Comparison of ENCODE assay signal across 17 cellular contexts in the genomic region with DNA sequence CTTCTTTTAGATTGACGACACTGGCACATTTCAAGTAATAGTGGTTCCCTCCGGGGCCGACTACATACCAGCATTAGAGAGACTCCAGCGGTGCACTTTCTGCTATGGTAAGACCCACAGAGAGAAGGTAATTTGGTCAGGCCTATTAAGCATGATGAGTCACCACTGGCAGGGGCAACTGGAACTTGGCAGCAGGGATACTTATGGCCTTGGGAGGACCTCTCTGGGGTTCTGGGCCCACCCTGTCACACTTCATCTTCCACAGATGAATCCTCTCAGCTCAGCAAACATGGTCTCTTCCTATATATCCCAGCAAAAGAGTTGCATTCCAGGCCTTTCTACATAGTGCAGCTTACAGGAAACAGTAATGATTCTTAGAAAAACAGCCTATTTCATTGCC.
DNase-seq lines count a peak whose midpoint lies in the region; ATAC-seq and TF ChIP-seq lines count a peak whose summit lies in the region.
"Had no signal": no experiment of that assay in that cellular context is flagged by ENCODE, and none has a peak within 500 bp of the region (broad histone marks: within the 10 kb centered on the region; RNA-seq: fewer than 3 reads in every experiment).

No MANE protein-coding gene starts in this region.

- H3K79me1 ChIP-seq in mesenchymal stem cell (replicated peaks; ENCODE audit: low read length, poor library complexity, severe bottlenecking), result no peaks in the 10 kb centered on the region

- no peak overlapping the region for H3K18ac ChIP-seq in mesenchymal stem cell (ENCODE audit: low read depth in 1 of 2, low read length in 2 of 2)

- no peak overlapping the region for H3K27ac Mint-ChIP-seq in chondrocyte (ENCODE audit: unreplicated experiment)
- H3K27ac Mint-ChIP-seq: activated T-helper 17 cell treated with anti-CD3 and anti-CD28 coated beads, Interleukin-2, amount 50 U/mL, for 72 hours; CD4-positive, alpha-beta T cell had no signal

- ATAC-seq in GM21528 (IDR thresholded peaks at IDR 0.05; ENCODE audit: low FRiP score, unreplicated experiment), result no peak
- ATAC-seq: activated T-helper 17 cell treated with anti-CD3 and anti-CD28 coated beads, Interleukin-2, amount 50 U/mL, for 72 hours; HCT116 had no signal

- 91% methylated on average over 4 of the region's 4 CpGs for WGBS in mesenchymal stem cell

- H3K36me3 ChIP-seq in mesenchymal stem cell (ENCODE audit: control insufficient read depth in 1 of 2, insufficient read depth in 2 of 2, low read depth in 1 of 2, low read length in 2 of 2), result peaks cover 0 to 3% of the 10 kb centered on the region in 2 experiments
- H3K36me3 ChIP-seq: sigmoid colon, SJSA1 had no signal

- no peak overlapping the region for H2BK12ac ChIP-seq in mesenchymal stem cell (ENCODE audit: low read length in 2 of 2)

- no peak overlapping the region for H3K23ac ChIP-seq in mesenchymal stem cell (ENCODE audit: low read length in 2 of 2)

- H3K4me3 Mint-ChIP-seq in chondrocyte (ENCODE audit: unreplicated experiment), result no peak overlapping the region
- H3K4me3 Mint-ChIP-seq: activated T-helper 17 cell treated with anti-CD3 and anti-CD28 coated beads, Interleukin-2, amount 50 U/mL, for 72 hours; CD4-positive, alpha-beta T cell had no signal

- DNase-seq in AG09319 (ENCODE audit: extremely low read depth, low read depth) (peak; percentile 11), M059J (ENCODE audit: low read depth) (peak; percentile 90), cardiac fibroblast (ENCODE audit: low read depth in 2 of 2) (peak; percentile 24 to 69), mesenchymal stem cell (peak; percentile 11), GM19240 (ENCODE audit: insufficient read length, low spot score) (no peak), chondrocyte (ENCODE audit: low spot score) (no peak), NCI-H524 (lab: John Stamatoyannopoulos, UW) (no peak)
- DNase-seq: activated CD4-positive, CD25-positive, alpha-beta regulatory T cell treated with anti-CD3 and anti-CD28 coated beads, Interleukin-2, amount 50 U/mL, for 72 hours; CD4-positive, alpha-beta T cell; heart left ventricle; NCI-H2227 treated with DMSO at 0.1 percent for 48 hours; sigmoid colon had no signal

- H2BK5ac ChIP-seq in mesenchymal stem cell (ENCODE audit: low read depth, low read length, poor library complexity, severe bottlenecking), result no peak overlapping the region

- H2BK120ac ChIP-seq in mesenchymal stem cell (ENCODE audit: low read depth, low read length), result no peak overlapping the region

- H3K9ac ChIP-seq in mesenchymal stem cell (ENCODE audit: low read length), result peak overlapping the region; percentile 20

- H3K4me1 ChIP-seq in mesenchymal stem cell (ENCODE audit: control insufficient read depth, insufficient read depth, low read depth, low read length), result peaks cover 4% of the 10 kb centered on the region
- H3K4me1 ChIP-seq: SJSA1, tibial nerve had no signal

- H4K91ac ChIP-seq in mesenchymal stem cell (ENCODE audit: low read length), result no peak overlapping the region

- H3K36me3 Mint-ChIP-seq in chondrocyte (ENCODE audit: low read depth), result no peaks in the 10 kb centered on the region

- H4K8ac ChIP-seq in mesenchymal stem cell (ENCODE audit: low read length), result no peak overlapping the region

- H2AFZ ChIP-seq in mesenchymal stem cell (ENCODE audit: low read depth, low read length), result no peak overlapping the region

- H3K9me3 Mint-ChIP-seq in chondrocyte (ENCODE audit: low read depth), result no peaks in the 10 kb centered on the region
- H3K9me3 Mint-ChIP-seq: activated T-helper 17 cell treated with anti-CD3 and anti-CD28 coated beads, Interleukin-2, amount 50 U/mL, for 72 hours; CD4-positive, alpha-beta T cell had no signal

- no peak overlapping the region for H2BK15ac ChIP-seq in mesenchymal stem cell (ENCODE audit: low read depth, poor library complexity, severe bottlenecking)

- no peak overlapping the region for H3K4ac ChIP-seq in mesenchymal stem cell (ENCODE audit: low read depth in 1 of 2, low read length in 2 of 2)

- H3K9me3 ChIP-seq in mesenchymal stem cell (ENCODE audit: control insufficient read depth, low read length), result no peaks in the 10 kb centered on the region
- H3K9me3 ChIP-seq: heart left ventricle, sigmoid colon, SJSA1, tibial nerve had no signal

- TF ChIP-seq CTCF in AG09319 (IDR thresholded peaks at IDR 0.05; ENCODE audit: low read depth, low read length) (no peak), cardiac fibroblast (IDR thresholded peaks at IDR 0.05; ENCODE audit: low read depth, low read length) (no peak), chondrocyte (IDR thresholded peaks at IDR 0.05) (no peak)

- peaks cover 13% of the 10 kb centered on the region for H3K4me1 Mint-ChIP-seq in chondrocyte (ENCODE audit: low read depth)
- H3K4me1 Mint-ChIP-seq: activated T-helper 17 cell treated with anti-CD3 and anti-CD28 coated beads, Interleukin-2, amount 50 U/mL, for 72 hours had no signal

- H3K27me3 Mint-ChIP-seq in chondrocyte (ENCODE audit: low read depth), result no peaks in the 10 kb centered on the region
- H3K27me3 Mint-ChIP-seq: activated T-helper 17 cell treated with anti-CD3 and anti-CD28 coated beads, Interleukin-2, amount 50 U/mL, for 72 hours; CD4-positive, alpha-beta T cell had no signal

- H3K27ac ChIP-seq in mesenchymal stem cell (ENCODE audit: low read length, poor library complexity, severe bottlenecking), result peak overlapping the region; percentile 19
- H3K27ac ChIP-seq: heart left ventricle, sigmoid colon, SJSA1, tibial nerve had no signal

- H3K4me3 ChIP-seq in cardiac fibroblast (replicated peaks in 1 of 2; ENCODE audit: low read depth in 2 of 2, low read length in 2 of 2) (no peak overlapping the region), mesenchymal stem cell (ENCODE audit: insufficient read depth in 1 of 2, low read depth in 1 of 2, low read length in 2 of 2) (peak overlapping the region in 1 of 2 experiments; percentile 8)
- H3K4me3 ChIP-seq: heart left ventricle, sigmoid colon, SJSA1, tibial nerve had no signal

- H3K27me3 ChIP-seq in mesenchymal stem cell (ENCODE audit: control insufficient read depth in 1 of 2, insufficient read depth in 1 of 2, low read length in 2 of 2), result no peaks in the 10 kb centered on the region
- H3K27me3 ChIP-seq: heart left ventricle, sigmoid colon, SJSA1, tibial nerve had no signal

- H3K14ac ChIP-seq in mesenchymal stem cell (ENCODE audit: low read length in 2 of 2), result no peak overlapping the region

- H2AK5ac ChIP-seq in mesenchymal stem cell (ENCODE audit: low read length, severe bottlenecking), result no peak overlapping the region

- no peak overlapping the region for H3K4me2 ChIP-seq in mesenchymal stem cell (ENCODE audit: low read length, poor library complexity, severe bottlenecking)

Comparison
In these comparisons a context has a peak if more than half of its experiments do, and no peak if none do; other contexts are left out.
1. DNase-seq: peak in AG09319 (single experiment), M059J (single experiment), cardiac fibroblast (2 of 2) and mesenchymal stem cell (single experiment); none in GM19240 (single experiment), chondrocyte (single experiment) and NCI-H524 (0 of 2).